8 cellular contexts compared by ENCODE assay signal in genomic region chr22:49825944-49826602, GRCh38. TPM values are rescaled to one million over a fixed set of nuclear protein-coding genes. Genes with fewer than 3 reads are reported as not detected.
DNase-seq lines count a peak whose midpoint lies in the region; ATAC-seq and TF ChIP-seq lines count a peak whose summit lies in the region.

No MANE protein-coding gene starts in this region.

- H3K4me3 ChIP-seq in AG04450 (ENCODE audit: low read depth, low read length) (peak overlapping the region; percentile 80), skeletal muscle tissue (ENCODE audit: low read length in 3 of 3) (peak overlapping the region; percentile 78 to 82 (median 79))

- H3K27ac ChIP-seq in AG04450 (ENCODE audit: low read depth, low read length): peak overlapping the region; percentile 73
- peak overlapping the region; percentile 77 for H3K27ac ChIP-seq in foreskin keratinocyte
- H3K27ac ChIP-seq in skeletal muscle tissue (ENCODE audit: low read depth, low read length): peak overlapping the region; percentile 58

- peak overlapping the region; percentile 86 to 89 (median 86) for H3K9ac ChIP-seq in skeletal muscle tissue (ENCODE audit: low read depth in 1 of 3, low read length in 3 of 3)

- peaks cover 19 to 26% (median 21%) of the 10 kb centered on the region in 3 donors for H3K36me3 ChIP-seq in skeletal muscle tissue (ENCODE audit: control insufficient read depth in 3 of 3, insufficient read depth in 3 of 3, low read length in 3 of 3)

- H3K27me3 ChIP-seq in AG04450 (ENCODE audit: control insufficient read depth, insufficient read depth, low read length) (peaks cover 2% of the 10 kb centered on the region), foreskin keratinocyte (no peaks in the 10 kb centered on the region), skeletal muscle tissue (ENCODE audit: control insufficient read depth in 3 of 3, insufficient read depth in 3 of 3, low read length in 3 of 3) (no peaks in the 10 kb centered on the region)

- peaks cover 22% of the 10 kb centered on the region for H3K9me3 ChIP-seq in AG04450 (ENCODE audit: control insufficient read depth, insufficient read depth, low read length)
- H3K9me3 ChIP-seq in skeletal muscle tissue (ENCODE audit: control insufficient read depth in 3 of 3, low read length in 3 of 3): no peaks in the 10 kb centered on the region

- POLR2A ChIA-PET in AG04450 (lab: Yijun Ruan, JAX): interaction anchor here (0.8 kb wide), 1 partner anchor 44 kb away, joined by 3 read pairs; no protein-coding TSS in a partner anchor

- TF ChIP-seq CTCF in AG04450 (IDR thresholded peaks at IDR 0.05; ENCODE audit: low read depth, low read length) (no peak), foreskin keratinocyte (conservative IDR thresholded peaks at IDR 0.05) (no peak)

- CTCF ChIA-PET in AG04450 (lab: Charles Lee): no interaction called here

- H3K4me1 ChIP-seq in foreskin keratinocyte (peaks cover 8% of the 10 kb centered on the region), skeletal muscle tissue (ENCODE audit: control insufficient read depth in 3 of 3, insufficient read depth in 3 of 3, low read length in 3 of 3) (peaks cover 29 to 38% (median 29%) of the 10 kb centered on the region in 3 donors)

- DNase-seq in AG04450 (ENCODE audit: low read depth, low spot score): no peak
- DNase-seq in NAMALWA (ENCODE audit: low spot score): peak; percentile 64
- DNase-seq in activated T-cell treated with anti-CD3 and anti-CD28 coated beads, Interleukin-2, amount 50 U/mL, for 48 hours: peak; percentile 78 to 82
- peak in 1 of 2 donors; percentile 35 for DNase-seq in foreskin keratinocyte
- no peak for DNase-seq in C1 segment of cervical spinal cord (lab: John Stamatoyannopoulos, UW)
- DNase-seq in H4 (ENCODE audit: low spot score): no peak
- DNase-seq in Ammon's horn (ENCODE audit: low spot score): no peak

- ATAC-seq in foreskin keratinocyte: peak; percentile 57

RNA-seq across cellular contexts. Expression of gene BRD1, which starts 1.6 kb away (rescaled TPM):
- polyA plus RNA-seq in AG04450 (2011; rRNA removed): 4.6 and 6.0 TPM in 2 replicates
- 6.1 and 7.8 TPM in 2 replicates for polyA minus RNA-seq in AG04450 (2011; rRNA and poly(A)+ RNA removed)
- 16.8 and 18.8 TPM in 2 replicates for total RNA-seq in foreskin keratinocyte
- 7.6 and 8.5 TPM in 2 replicates for polyA plus RNA-seq in foreskin keratinocyte
- total RNA-seq in skeletal muscle tissue: 27.1 TPM
- total RNA-seq in H4 (2014; rRNA removed; shearing (Covaris generic)): 7.3 and 13.9 TPM in 2 replicates

RNA-seq across cellular contexts. Expression of gene ZBED4, which starts 27.6 kb away (rescaled TPM):
- polyA plus RNA-seq in AG04450 (2011; rRNA removed): 6.3 and 7.5 TPM in 2 replicates
- polyA minus RNA-seq in AG04450 (2011; rRNA and poly(A)+ RNA removed): 8.3 and 10.5 TPM in 2 replicates
- total RNA-seq in foreskin keratinocyte: 17.0 and 17.8 TPM in 2 replicates
- 4.8 and 5.5 TPM in 2 replicates for polyA plus RNA-seq in foreskin keratinocyte
- 8.4 TPM for total RNA-seq in skeletal muscle tissue
- total RNA-seq in H4 (2014; rRNA removed; shearing (Covaris generic)): 5.1 and 9.1 TPM in 2 replicates

Comparison
In these comparisons a context has a peak if more than half of its experiments do, and no peak if none do; other contexts are left out.
1. DNase-seq: peak in NAMALWA (single experiment) and activated T-cell treated with anti-CD3 and anti-CD28 coated beads, Interleukin-2, amount 50 U/mL, for 48 hours (2 of 2); none in AG04450 (single experiment), C1 segment of cervical spinal cord (0 of 14), H4 (single experiment) and Ammon's horn (single experiment).
2. Peak in every context shown above with its lines, with median percentiles within 50 percentile points of each other: H3K27ac ChIP-seq.